ENCODE assay signal across 2 cellular contexts in the genomic region with DNA sequence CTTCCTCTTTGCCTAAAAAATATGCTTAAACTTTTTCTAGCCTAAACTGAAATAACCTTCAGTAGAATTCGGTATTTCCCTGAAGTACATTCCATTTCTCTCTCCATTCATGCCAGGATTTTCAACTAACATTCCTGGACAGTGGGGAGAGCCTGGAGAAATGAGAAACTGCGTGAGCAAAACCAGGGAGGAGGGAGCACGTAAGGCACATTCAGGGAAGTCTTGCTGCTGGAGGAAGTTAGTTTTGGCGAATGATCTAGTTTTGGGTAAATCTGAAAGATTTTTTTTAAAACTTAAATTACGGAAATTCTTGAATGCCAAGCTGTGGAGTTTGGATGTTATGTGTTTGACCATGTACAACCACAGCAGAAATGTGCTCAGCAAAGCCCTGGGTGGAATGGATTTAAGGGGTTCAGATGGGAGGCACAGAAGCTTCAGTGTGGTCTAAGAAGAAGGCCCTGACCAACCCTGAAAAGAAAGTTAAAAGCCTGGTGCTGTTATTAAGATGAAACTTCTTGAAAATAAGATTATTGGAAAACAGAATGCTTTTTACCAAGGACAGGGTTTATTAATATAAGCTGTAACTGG.
A peak's percentile ranks its signal among the peaks of the same experiment; 100 is the strongest.
TF ChIP-seq lines count a peak whose summit lies in the region.

No MANE protein-coding gene starts in this region.

TF ChIP-seq in endothelial cell of umbilical vein, 7 proteins besides CTCF, POLR2A, EP300 and RAD21 (continued from another document):
- TF ChIP-seq POLR2AphosphoS5 (IDR thresholded peaks at IDR 0.05; ENCODE audit: insufficient read depth, low read depth, low read length) (no peak), GATA2 (IDR thresholded peaks at IDR 0.05; ENCODE audit: insufficient read depth, insufficient read length, low read depth, low read length) (no peak), EZH2 (IDR thresholded peaks at IDR 0.05; ENCODE audit: borderline replicate concordance, low read depth, low read length, severe bottlenecking) (no peak)
TF ChIP-seq in endothelial cell of umbilical vein: peak in this region for 0.

TF ChIP-seq in HepG2, 621 proteins besides CTCF, POLR2A, EP300 and RAD21 (continued from another document):
- TF ChIP-seq, protein P1, sequence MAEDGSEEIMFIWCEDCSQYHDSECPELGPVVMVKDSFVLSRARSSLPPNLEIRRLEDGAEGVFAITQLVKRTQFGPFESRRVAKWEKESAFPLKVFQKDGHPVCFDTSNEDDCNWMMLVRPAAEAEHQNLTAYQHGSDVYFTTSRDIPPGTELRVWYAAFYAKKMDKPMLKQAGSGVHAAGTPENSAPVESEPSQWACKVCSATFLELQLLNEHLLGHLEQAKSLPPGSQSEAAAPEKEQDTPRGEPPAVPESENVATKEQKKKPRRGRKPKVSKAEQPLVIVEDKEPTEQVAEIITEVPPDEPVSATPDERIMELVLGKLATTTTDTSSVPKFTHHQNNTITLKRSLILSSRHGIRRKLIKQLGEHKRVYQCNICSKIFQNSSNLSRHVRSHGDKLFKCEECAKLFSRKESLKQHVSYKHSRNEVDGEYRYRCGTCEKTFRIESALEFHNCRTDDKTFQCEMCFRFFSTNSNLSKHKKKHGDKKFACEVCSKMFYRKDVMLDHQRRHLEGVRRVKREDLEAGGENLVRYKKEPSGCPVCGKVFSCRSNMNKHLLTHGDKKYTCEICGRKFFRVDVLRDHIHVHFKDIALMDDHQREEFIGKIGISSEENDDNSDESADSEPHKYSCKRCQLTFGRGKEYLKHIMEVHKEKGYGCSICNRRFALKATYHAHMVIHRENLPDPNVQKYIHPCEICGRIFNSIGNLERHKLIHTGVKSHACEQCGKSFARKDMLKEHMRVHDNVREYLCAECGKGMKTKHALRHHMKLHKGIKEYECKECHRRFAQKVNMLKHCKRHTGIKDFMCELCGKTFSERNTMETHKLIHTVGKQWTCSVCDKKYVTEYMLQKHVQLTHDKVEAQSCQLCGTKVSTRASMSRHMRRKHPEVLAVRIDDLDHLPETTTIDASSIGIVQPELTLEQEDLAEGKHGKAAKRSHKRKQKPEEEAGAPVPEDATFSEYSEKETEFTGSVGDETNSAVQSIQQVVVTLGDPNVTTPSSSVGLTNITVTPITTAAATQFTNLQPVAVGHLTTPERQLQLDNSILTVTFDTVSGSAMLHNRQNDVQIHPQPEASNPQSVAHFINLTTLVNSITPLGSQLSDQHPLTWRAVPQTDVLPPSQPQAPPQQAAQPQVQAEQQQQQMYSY (CRISPR knock-in tag; IDR thresholded peaks at IDR 0.05), result peak; percentile 85
